22 cellular contexts compared by ENCODE assay signal in genomic region chr12:57343703-57344378, GRCh38.
DNase-seq lines count a peak whose midpoint lies in the region; ATAC-seq and FAIRE-seq lines count a peak whose summit lies in the region.
"Had no signal": no experiment of that assay in that cellular context is flagged by ENCODE, and none has a peak within 500 bp of the region (broad histone marks: within the 10 kb centered on the region; RNA-seq: fewer than 3 reads in every experiment).

No MANE protein-coding gene starts in this region.

- peaks cover 6 to 36% of the 10 kb centered on the region in 2 donors for H3K36me3 Mint-ChIP-seq in activated naive CD4-positive, alpha-beta T cell treated with anti-CD3 and anti-CD28 coated beads, Interleukin-2, amount 50 U/mL, for 72 hours
- H3K36me3 Mint-ChIP-seq in activated naive CD8-positive, alpha-beta T cell: peaks cover 11% of the 10 kb centered on the region

- DNase-seq in activated naive CD4-positive, alpha-beta T cell treated with anti-CD3 and anti-CD28 coated beads, Interleukin-2, amount 50 U/mL, for 72 hours (ENCODE audit: low spot score in 2 of 2): no peak
- DNase-seq in activated naive CD4-positive, alpha-beta T cell treated with anti-CD3 and anti-CD28 coated beads, Interleukin-2, amount 50 U/mL, for 16 hours: no peak
- DNase-seq in GM18507 (ENCODE audit: extremely low spot score, insufficient read length, low read depth) (no peak), DMS53 (lab: John Stamatoyannopoulos, UW) (no peak), T-helper 1 cell (no peak)
- DNase-seq in stimulated activated naive CD8-positive, alpha-beta T cell treated with anti-CD3 and anti-CD28 coated beads, Interleukin-15, Interleukin-2, amounts not matched to agents 100 U/mL and 50 U/mL, for 24 hours: peak; percentile 23
- DNase-seq: activated CD4-positive, alpha-beta T cell treated with anti-CD3 and anti-CD28 coated beads, Interleukin-2, amount 50 U/mL, for 4 hours; activated gamma-delta T cell; DMS153; esophagus squamous epithelium; foreskin keratinocyte; H7; heart right ventricle; naive B cell; NCI-H1930; NCI-H2171 treated with DMSO at 0.1 percent for 48 hours; NCI-H510A treated with DMSO at 0.1 percent for 48 hours; stimulated activated CD4-positive, alpha-beta T cell treated with anti-CD3 and anti-CD28 coated beads, Interleukin-2, amount 100 ng/mL, for 24 hours; T-helper 9 cell; upper lobe of right lung had no signal

- peak overlapping the region; percentile 52 to 64 for H3K27ac Mint-ChIP-seq in activated naive CD4-positive, alpha-beta T cell treated with anti-CD3 and anti-CD28 coated beads, Interleukin-2, amount 50 U/mL, for 72 hours
- no peak overlapping the region for H3K27ac Mint-ChIP-seq in activated naive CD8-positive, alpha-beta T cell
- H3K27ac Mint-ChIP-seq: mesothelial cell of epicardium had no signal

- no peaks in the 10 kb centered on the region for H3K9me3 Mint-ChIP-seq in activated naive CD4-positive, alpha-beta T cell treated with anti-CD3 and anti-CD28 coated beads, Interleukin-2, amount 50 U/mL, for 72 hours
- H3K9me3 Mint-ChIP-seq in activated naive CD8-positive, alpha-beta T cell (ENCODE audit: low read depth): no peaks in the 10 kb centered on the region

- no peaks in the 10 kb centered on the region for H3K27me3 Mint-ChIP-seq in activated naive CD8-positive, alpha-beta T cell
- H3K27me3 Mint-ChIP-seq: naive B cell had no signal

- peaks cover 29% of the 10 kb centered on the region for H3K4me1 Mint-ChIP-seq in activated naive CD8-positive, alpha-beta T cell (ENCODE audit: low read depth)

- H3K4me3 Mint-ChIP-seq in activated naive CD8-positive, alpha-beta T cell: peak overlapping the region; percentile 3
- H3K4me3 Mint-ChIP-seq: mesothelial cell of epicardium, naive B cell had no signal

- peak; percentile 12 for FAIRE-seq in GM18507 (lab: Jason Lieb, UNC)

- peak; percentile 55 to 83 for ATAC-seq in activated naive CD4-positive, alpha-beta T cell treated with anti-CD3 and anti-CD28 coated beads, Interleukin-2, amount 50 U/mL, for 72 hours
- ATAC-seq in stimulated activated naive CD8-positive, alpha-beta T cell treated with anti-CD3 and anti-CD28 coated beads, Interleukin-15, Interleukin-2, amounts not matched to agents 100 U/mL and 50 U/mL, for 24 hours: peak; percentile 87
- ATAC-seq: foreskin keratinocyte, heart right ventricle, upper lobe of right lung had no signal
